8 cellular contexts compared by ENCODE assay signal in genomic region chr6:157274116-157274470, GRCh38. TPM values are rescaled to one million over a fixed set of nuclear protein-coding genes. Genes with fewer than 3 reads are reported as not detected.
DNase-seq lines count a peak whose midpoint lies in the region; ATAC-seq and TF ChIP-seq lines count a peak whose summit lies in the region.

No MANE protein-coding gene starts in this region.

- H3K27me3 ChIP-seq in heart left ventricle: no peaks in the 10 kb centered on the region
- H3K27me3 ChIP-seq in ascending aorta: no peaks in the 10 kb centered on the region
- H3K27me3 ChIP-seq in lower lobe of right lung (ENCODE audit: low read depth): no peaks in the 10 kb centered on the region

- no peaks in the 10 kb centered on the region for H3K36me3 ChIP-seq in heart left ventricle
- no peaks in the 10 kb centered on the region for H3K36me3 ChIP-seq in ascending aorta
- H3K36me3 ChIP-seq in lower lobe of right lung: no peaks in the 10 kb centered on the region
- H3K36me3 ChIP-seq in urinary bladder (ENCODE audit: insufficient read depth): no peaks in the 10 kb centered on the region

- intact Hi-C loops in heart left ventricle (cut with DNase I) (loop anchor here (2.0 to 10.0 kb wide), 11 partner anchors 37 to 709 kb away; partner anchors contain the start of gene ARID1B (in 2 of the 10)), Right ventricle myocardium superior (cut with DNase I) (loop anchor here (5.0 kb wide), 1 partner anchor 252 kb away; no protein-coding TSS in a partner anchor), ascending aorta (cut with DNase I) (loop anchor here (1.0 to 5.0 kb wide), 8 partner anchors 38 to 587 kb away; partner anchors contain the start of gene ARID1B), lower lobe of right lung (cut with DNase I) (no loop called here)

- no peak for TF ChIP-seq POLR2A in heart left ventricle (IDR thresholded peaks at IDR 0.05)

- ATAC-seq in heart left ventricle (no peak), Right ventricle myocardium superior (ENCODE audit: poor library complexity) (no peak), lower lobe of right lung (no peak)

- WGBS in heart left ventricle, 4 donors: 9 to 13% (median 12%) methylated on average over 18 of the region's 18 CpGs
- WGBS in urinary bladder: 9% methylated on average over 18 of the region's 18 CpGs

- H3K4me3 ChIP-seq in heart left ventricle (peak overlapping the region; percentile 28 to 80 (median 64)), ascending aorta (peak overlapping the region; percentile 75 to 86), lower lobe of right lung (peak overlapping the region; percentile 75), urinary bladder (ENCODE audit: low read depth, low read length) (peak overlapping the region; percentile 56)

- peaks cover 2 to 33% (median 20%) of the 10 kb centered on the region in 12 donors for H3K4me1 ChIP-seq in heart left ventricle
- H3K4me1 ChIP-seq in ascending aorta: peaks cover 6 to 28% of the 10 kb centered on the region in 2 donors
- peaks cover 22% of the 10 kb centered on the region for H3K4me1 ChIP-seq in lower lobe of right lung
- no peaks in the 10 kb centered on the region for H3K4me1 ChIP-seq in urinary bladder (ENCODE audit: insufficient read depth)

- H3K9me3 ChIP-seq in heart left ventricle (no peaks in the 10 kb centered on the region), ascending aorta (no peaks in the 10 kb centered on the region), lower lobe of right lung (no peaks in the 10 kb centered on the region)

- peak overlapping the region; percentile 51 to 90 (median 81) for H3K27ac ChIP-seq in heart left ventricle
- H3K27ac ChIP-seq in ascending aorta: peak overlapping the region; percentile 97 to 98
- peak overlapping the region; percentile 80 for H3K27ac ChIP-seq in lower lobe of right lung
- peak overlapping the region; percentile 61 for H3K27ac ChIP-seq in urinary bladder (ENCODE audit: low read depth)

- TF ChIP-seq CTCF in heart left ventricle (IDR thresholded peaks at IDR 0.05): no peak
- TF ChIP-seq CTCF in ascending aorta (IDR thresholded peaks at IDR 0.05): no peak
- no peak for TF ChIP-seq CTCF in lower lobe of right lung (IDR thresholded peaks at IDR 0.05)

- DNase-seq in heart left ventricle (no peak), Right ventricle myocardium superior (no peak), ascending aorta (ENCODE audit: low spot score in 2 of 2) (no peak), lower lobe of right lung (no peak), retina (no peak), GM19240 (ENCODE audit: insufficient read length, low spot score) (no peak)
- no peak for DNase-seq in activated CD4-positive, CD25-positive, alpha-beta regulatory T cell (lab: John Stamatoyannopoulos, UW)

RNA-seq across cellular contexts. Expression of gene TMEM242, which starts 49.2 kb away (rescaled TPM):
- total RNA-seq in heart left ventricle (10 to 100 TPM in 7 of 9 donors, 1 to 10 TPM in 2; 5.9 to 18.3 (median 13.2) TPM), Right ventricle myocardium superior (18.1 TPM), ascending aorta (2.3 TPM), lower lobe of right lung (10.9 TPM), urinary bladder (12.1 TPM)
- polyA plus RNA-seq in heart left ventricle (10 to 100 TPM; 11.3 to 16.5 TPM), urinary bladder (9.6 TPM)
